23 cellular contexts compared by ENCODE assay signal in the genomic region with DNA sequence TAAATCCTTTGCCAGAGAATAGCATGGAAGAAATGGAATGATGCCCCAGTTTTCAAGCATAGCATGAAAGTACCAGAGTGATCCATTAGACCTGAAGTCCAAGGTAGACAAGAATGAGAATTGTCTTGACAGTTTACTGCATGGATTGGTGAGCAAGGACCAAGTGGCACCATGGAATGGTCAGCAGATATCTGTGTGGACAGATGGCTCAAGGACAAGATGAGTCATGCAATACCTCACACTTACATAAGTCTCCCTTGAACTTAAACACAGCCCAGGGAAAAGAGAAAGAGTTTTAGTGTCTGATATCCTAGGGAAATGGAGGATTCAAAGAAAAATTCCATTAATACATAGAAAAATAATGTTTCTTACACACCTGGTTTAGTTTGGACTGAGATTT.
"Had no signal": no experiment of that assay in that cellular context is flagged by ENCODE, and none has a peak within 500 bp of the region (broad histone marks: within the 10 kb centered on the region; RNA-seq: fewer than 3 reads in every experiment).

No MANE protein-coding gene starts in this region.

- H3K36me3 ChIP-seq: prostate gland, spleen, thoracic aorta, upper lobe of right lung had no signal

- ATAC-seq: activated CD8-positive, alpha-beta T cell treated with anti-CD3 and anti-CD28 coated beads, Interleukin-2, amount 10 ng/mL, durations not matched to agents 7 days and 5 days; activated naive CD4-positive, alpha-beta T cell treated with anti-CD3 and anti-CD28 coated beads, Interleukin-2, amount 50 U/mL, for 72 hours; body of pancreas; esophagus mucosa; left ventricle myocardium superior; sciatic nerve; stimulated activated naive CD8-positive, alpha-beta T cell treated with anti-CD3 and anti-CD28 coated beads, Interleukin-15, amount 100 ng/mL, for 72 hours; upper lobe of right lung had no signal

- DNase-seq: activated CD4-positive, alpha-beta T cell treated with anti-CD3 and anti-CD28 coated beads, Interleukin-2, amount 10 ng/mL, durations not matched to agents 24 days and 14 days; activated CD4-positive, CD25-positive, alpha-beta regulatory T cell; activated CD8-positive, alpha-beta memory T cell treated with anti-CD3 and anti-CD28 coated beads, Interleukin-2, amount 50 U/mL, for 4 hours; activated CD8-positive, alpha-beta T cell treated with anti-CD3 and anti-CD28 coated beads, Interleukin-2, amount 10 ng/mL, durations not matched to agents 7 days and 5 days; activated effector memory CD4-positive, alpha-beta T cell treated with anti-CD3 and anti-CD28 coated beads, Interleukin-2, amount 50 U/mL, for 16 hours; activated T-cell treated with anti-CD3 and anti-CD28 coated beads, Interleukin-2, amount 50 U/mL, for 48 hours; amniotic stem cell; body of pancreas; central memory CD4-positive, alpha-beta T cell; hippocampal formation; kidney; left ventricle myocardium superior; nephron progenitor cell; occipital lobe; spleen; stimulated activated naive CD8-positive, alpha-beta T cell treated with anti-CD3 and anti-CD28 coated beads, Interleukin-15, amount 100 ng/mL, for 72 hours; upper lobe of right lung had no signal

- H3K4me3 ChIP-seq: body of pancreas, coronary artery, prostate gland, spleen, thoracic aorta, upper lobe of right lung had no signal

- H3K4me1 ChIP-seq: body of pancreas, prostate gland, upper lobe of right lung had no signal

- H3K27ac ChIP-seq: body of pancreas, coronary artery, prostate gland, spleen, thoracic aorta, upper lobe of right lung had no signal

- H3K9me3 ChIP-seq: body of pancreas, prostate gland had no signal

- H3K27me3 ChIP-seq: body of pancreas, spleen, upper lobe of right lung had no signal
